Comparison of ENCODE assay signal across 8 cellular contexts in the genomic region with DNA sequence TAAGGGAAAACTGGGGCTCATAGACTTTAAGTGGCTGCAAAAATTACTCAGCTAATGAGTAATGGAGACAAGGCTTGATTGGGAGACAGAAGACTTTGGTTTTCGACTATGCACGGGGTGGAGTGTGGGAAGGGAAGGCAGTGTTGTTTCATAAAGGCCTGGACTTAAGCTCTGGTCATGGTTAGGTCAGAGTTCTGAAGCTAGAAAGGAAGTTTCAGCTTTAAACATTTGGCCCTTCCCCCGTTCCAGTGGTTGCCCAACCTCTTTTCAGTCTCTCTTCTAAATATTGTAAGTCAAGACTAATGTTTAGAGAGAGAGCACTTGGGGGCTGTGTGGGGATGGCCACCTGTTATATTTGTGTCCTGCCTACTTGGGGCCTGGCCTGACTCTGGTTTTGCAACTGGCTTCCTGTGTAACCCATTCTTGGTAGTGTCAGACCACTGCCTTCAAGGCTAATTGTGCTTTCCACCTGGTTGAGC. TPM values are rescaled to one million over a fixed set of nuclear protein-coding genes. Genes with fewer than 3 reads are reported as not detected.
DNase-seq lines count a peak whose midpoint lies in the region; ATAC-seq and TF ChIP-seq lines count a peak whose summit lies in the region.

No MANE protein-coding gene starts in this region.

- CTCF ChIA-PET in activated naive CD4-positive, alpha-beta T cell treated with anti-CD3 and anti-CD28 coated beads, Interleukin-2, amount 10 ng/mL, durations not matched to agents 7 days and 5 days (lab: Charles Lee) = no interaction called here

- peaks cover 88% of the 10 kb centered on the region for H3K4me1 Mint-ChIP-seq in activated naive CD4-positive, alpha-beta T cell treated with anti-CD3 and anti-CD28 coated beads, Interleukin-2, amount 10 ng/mL, durations not matched to agents 7 days and 5 days

- H3K36me3 Mint-ChIP-seq in activated naive CD4-positive, alpha-beta T cell treated with anti-CD3 and anti-CD28 coated beads, Interleukin-2, amount 10 ng/mL, durations not matched to agents 7 days and 5 days = peaks cover 56% of the 10 kb centered on the region

- peak overlapping the region; percentile 75 for H3K27ac Mint-ChIP-seq in activated naive CD4-positive, alpha-beta T cell treated with anti-CD3 and anti-CD28 coated beads, Interleukin-2, amount 10 ng/mL, durations not matched to agents 7 days and 5 days

- no peaks in the 10 kb centered on the region for H3K9me3 Mint-ChIP-seq in activated naive CD4-positive, alpha-beta T cell treated with anti-CD3 and anti-CD28 coated beads, Interleukin-2, amount 10 ng/mL, durations not matched to agents 7 days and 5 days

- DNase-seq in activated naive CD4-positive, alpha-beta T cell treated with anti-CD3 and anti-CD28 coated beads, Interleukin-2, amount 10 ng/mL, durations not matched to agents 7 days and 5 days = no peak
- DNase-seq in activated naive CD4-positive, alpha-beta T cell (lab: John Stamatoyannopoulos, UW) = no peak
- DNase-seq in SJCRH30 (peak; percentile 60 to 80), lung (ENCODE audit: low spot score) (no peak), COLO668 (lab: John Stamatoyannopoulos, UW; ENCODE audit: unreplicated experiment) (no peak), retina (no peak), 8988T (no peak)

- H3K27ac ChIP-seq in SJCRH30 (peak overlapping the region; percentile 37), lung (ENCODE audit: low read depth in 1 of 2, low read length in 1 of 2) (peak overlapping the region; percentile 74 to 82)

- no peak overlapping the region for H3K4me3 Mint-ChIP-seq in activated naive CD4-positive, alpha-beta T cell treated with anti-CD3 and anti-CD28 coated beads, Interleukin-2, amount 10 ng/mL, durations not matched to agents 7 days and 5 days

- WGBS in lung, 2 donors = 2 to 26% methylated on average over 3 of the region's 3 CpGs

- no peaks in the 10 kb centered on the region; the same call in 1 of the 2 replicates for H3K36me3 ChIP-seq in SJCRH30
- peaks cover 0 to 3% of the 10 kb centered on the region in 2 donors for H3K36me3 ChIP-seq in lung (ENCODE audit: control insufficient read depth in 2 of 2, insufficient read depth in 2 of 2, low read length in 2 of 2)

- TF ChIP-seq CTCF in lung (IDR thresholded peaks at IDR 0.05; ENCODE audit: control extremely low read depth, extremely low read depth) = no peak

- H3K4me1 ChIP-seq in SJCRH30 (peaks cover 22% of the 10 kb centered on the region), lung (ENCODE audit: control insufficient read depth in 2 of 2, insufficient read depth in 2 of 2, low read length in 2 of 2) (peaks cover 26 to 61% of the 10 kb centered on the region in 2 donors)

- H3K27me3 ChIP-seq in SJCRH30 = no peaks in the 10 kb centered on the region
- H3K27me3 ChIP-seq in lung (ENCODE audit: control insufficient read depth, insufficient read depth) = no peaks in the 10 kb centered on the region

- H3K27me3 Mint-ChIP-seq in activated naive CD4-positive, alpha-beta T cell treated with anti-CD3 and anti-CD28 coated beads, Interleukin-2, amount 10 ng/mL, durations not matched to agents 7 days and 5 days = no peaks in the 10 kb centered on the region

- H3K9me3 ChIP-seq in SJCRH30 (replicated peaks) (no peaks in the 10 kb centered on the region), lung (ENCODE audit: control insufficient read depth in 2 of 2, insufficient read depth in 1 of 2, low read length in 1 of 2) (no peaks in the 10 kb centered on the region)

- no peak overlapping the region for H3K4me3 ChIP-seq in SJCRH30
- H3K4me3 ChIP-seq in lung = no peak overlapping the region

- peak; percentile 96 for ATAC-seq in HG02943 (IDR thresholded peaks at IDR 0.05; ENCODE audit: low read depth, unreplicated experiment)
- no peak for ATAC-seq in lung (ENCODE audit: insufficient read depth, low FRiP score)

RNA-seq across cellular contexts. Expression of a gene that starts 21.0 kb away (rescaled TPM):
- 247 and 249 TPM in 2 replicates for total RNA-seq in SJCRH30 (2014; rRNA removed; shearing (Covaris generic))
- total RNA-seq in lung = 100 to 1,000 TPM; 228 to 399 TPM
- polyA plus RNA-seq in lung = 100 to 1,000 TPM; 168 to 371 TPM

Comparison
In these comparisons a context has a peak if more than half of its experiments do, and no peak if none do; other contexts are left out.
1. DNase-seq: peak in SJCRH30 (2 of 2); none in activated naive CD4-positive, alpha-beta T cell treated with anti-CD3 and anti-CD28 coated beads, Interleukin-2, amount 10 ng/mL, durations not matched to agents 7 days and 5 days (single experiment), activated naive CD4-positive, alpha-beta T cell (0 of 4), lung (single experiment), COLO668 (single experiment), retina (single experiment) and 8988T (single experiment).